21 cellular contexts compared by ENCODE assay signal in the genomic region with DNA sequence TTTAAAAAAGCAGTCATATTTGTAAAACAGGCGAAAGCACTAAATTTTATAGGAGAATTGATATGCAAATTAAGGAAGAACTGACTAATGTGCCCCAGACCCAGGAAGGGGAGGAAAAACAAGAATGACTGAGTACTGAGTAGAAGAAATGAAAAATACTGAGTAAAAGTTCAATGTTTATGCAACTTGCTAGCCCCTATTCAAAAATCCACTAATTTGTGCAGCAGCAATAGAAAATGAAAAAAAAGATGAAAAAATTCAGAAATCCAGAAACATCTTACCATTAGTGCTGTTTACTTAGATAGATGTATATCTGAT. TPM values are rescaled to one million over a fixed set of nuclear protein-coding genes. Genes with fewer than 3 reads are reported as not detected.
A peak's percentile ranks its signal among the peaks of the same experiment; 100 is the strongest.
DNase-seq lines count a peak whose midpoint lies in the region; ATAC-seq and TF ChIP-seq lines count a peak whose summit lies in the region.
"Had no signal": no experiment of that assay in that cellular context is flagged by ENCODE, and none has a peak within 500 bp of the region (broad histone marks: within the 10 kb centered on the region; RNA-seq: fewer than 3 reads in every experiment).

No MANE protein-coding gene starts in this region.

- DNase-seq in activated naive CD4-positive, alpha-beta T cell treated with anti-CD3 and anti-CD28 coated beads for 36 hours, result no peak
- no peak for DNase-seq in activated naive CD4-positive, alpha-beta T cell treated with anti-CD3 and anti-CD28 coated beads, Interleukin-2, amount 50 U/mL, for 16 hours
- DNase-seq in MM.1S, result no peak
- no peak for DNase-seq in adipocyte (ENCODE audit: low read depth)
- DNase-seq in osteoblast (ENCODE audit: insufficient read length, low spot score, missing footprints), result no peak
- no peak for DNase-seq in esophagus squamous epithelium (lab: John Stamatoyannopoulos, UW)
- DNase-seq in NCI-H146 treated with DMSO at 0.1 percent for 48 hours (lab: John Stamatoyannopoulos, UW; ENCODE audit: unreplicated experiment), result no peak
- DNase-seq: activated naive CD4-positive, alpha-beta T cell; dermis blood vessel endothelial cell; erythroblast; KBM-7; left ventricle myocardium superior; NCI-H1105; NCI-H748 treated with DMSO at 0.1 percent for 48 hours; PC-9; SJCRH30; spleen; thyroid gland had no signal

- H3K4me2 ChIP-seq in MM.1S (ENCODE audit: low read depth, low read length) (peak overlapping the region; percentile 24; the same call in 1 of the 2 replicates), osteoblast (ENCODE audit: insufficient read depth, low read length) (no peak overlapping the region)
- H3K4me2 ChIP-seq: PC-9 had no signal

- peaks cover 9% of the 10 kb centered on the region; the same call in 1 of the 2 replicates for H3F3A ChIP-seq in MM.1S (ENCODE audit: insufficient read depth, low read length)

- no peaks in the 10 kb centered on the region for H3K9me2 ChIP-seq in MM.1S (replicated peaks; ENCODE audit: insufficient read depth, low read length)

- CTCF ChIA-PET in activated naive CD4-positive, alpha-beta T cell treated with anti-CD3 and anti-CD28 coated beads for 36 hours (lab: Charles Lee), result interaction anchor here (0.6 to 1.8 kb wide), 3 partner anchors 17 to 179 kb away, joined by 3 to 5 read pairs (median 3); no protein-coding TSS in a partner anchor

- no peak for TF ChIP-seq POLR2A in esophagus squamous epithelium (IDR thresholded peaks at IDR 0.05)

- no peaks in the 10 kb centered on the region for H3K27me3 ChIP-seq in MM.1S (replicated peaks; ENCODE audit: insufficient read depth, low read length)
- no peaks in the 10 kb centered on the region for H3K27me3 ChIP-seq in adipocyte (replicated peaks; ENCODE audit: control insufficient read depth, insufficient read depth, low read length)
- H3K27me3 ChIP-seq in osteoblast (ENCODE audit: insufficient read depth, low read length), result no peaks in the 10 kb centered on the region
- H3K27me3 ChIP-seq in esophagus squamous epithelium, result no peaks in the 10 kb centered on the region
- H3K27me3 ChIP-seq: breast epithelium, SJCRH30, spleen, thyroid gland had no signal

- no peak overlapping the region for H2AFZ ChIP-seq in MM.1S (ENCODE audit: low read length)
- no peak overlapping the region for H2AFZ ChIP-seq in osteoblast (ENCODE audit: low read length)
- H2AFZ ChIP-seq: PC-9 had no signal

- H3K4me3 Mint-ChIP-seq in activated naive CD4-positive, alpha-beta T cell treated with anti-CD3 and anti-CD28 coated beads for 36 hours, result no peak overlapping the region

- H3K36me3 Mint-ChIP-seq in activated naive CD4-positive, alpha-beta T cell treated with anti-CD3 and anti-CD28 coated beads for 36 hours (ENCODE audit: low read depth), result peaks cover 18% of the 10 kb centered on the region

- H4K20me1 ChIP-seq in MM.1S (ENCODE audit: insufficient read depth, low read length), result no peaks in the 10 kb centered on the region
- peaks cover 24% of the 10 kb centered on the region for H4K20me1 ChIP-seq in osteoblast (ENCODE audit: insufficient read depth, low read length)

- no peak for TF ChIP-seq CTCF in MM.1S (IDR thresholded peaks at IDR 0.05; ENCODE audit: low read length)
- no peak for TF ChIP-seq CTCF in osteoblast (IDR thresholded peaks at IDR 0.05; ENCODE audit: extremely low read depth, low read depth, low read length)
- no peak for TF ChIP-seq CTCF in esophagus squamous epithelium (IDR thresholded peaks at IDR 0.05)

- intact Hi-C loops in activated naive CD4-positive, alpha-beta T cell treated with anti-CD3 and anti-CD28 coated beads for 36 hours (cut with micrococcal nuclease), result loop anchor here (1.0 to 10.0 kb wide), 4 partner anchors 36 to 1105 kb away; partner anchors contain the start of genes ANG and RNASE4
- intact Hi-C loops in esophagus squamous epithelium (cut with DNase I), result no loop called here

- peak overlapping the region; percentile 85 for H3K27ac Mint-ChIP-seq in activated naive CD4-positive, alpha-beta T cell treated with anti-CD3 and anti-CD28 coated beads for 36 hours

- H3K79me2 ChIP-seq in MM.1S (ENCODE audit: low read length) (peaks cover 88% of the 10 kb centered on the region), osteoblast (ENCODE audit: insufficient read depth, low read length) (peaks cover 96% of the 10 kb centered on the region)

- no peaks in the 10 kb centered on the region for H3K9me3 Mint-ChIP-seq in activated naive CD4-positive, alpha-beta T cell treated with anti-CD3 and anti-CD28 coated beads for 36 hours

- H3K36me3 ChIP-seq in MM.1S (replicated peaks; ENCODE audit: insufficient read depth, low read length) (no peaks in the 10 kb centered on the region), adipocyte (ENCODE audit: control insufficient read depth, insufficient read depth, low read length, severe bottlenecking) (peaks cover 4% of the 10 kb centered on the region), osteoblast (ENCODE audit: insufficient read depth, low read length) (peaks cover 4% of the 10 kb centered on the region), esophagus squamous epithelium (peaks cover 0 to 8% (median 0%) of the 10 kb centered on the region in 3 donors)
- H3K36me3 ChIP-seq: breast epithelium, prostate gland, thyroid gland had no signal

- ATAC-seq in GM18517 (IDR thresholded peaks at IDR 0.05; ENCODE audit: unreplicated experiment), result no peak

- no peaks in the 10 kb centered on the region for H3K9me3 ChIP-seq in MM.1S (replicated peaks; ENCODE audit: insufficient read depth, low read length)
- no peaks in the 10 kb centered on the region for H3K9me3 ChIP-seq in adipocyte (ENCODE audit: control insufficient read depth, low read length)
- H3K9me3 ChIP-seq in osteoblast (ENCODE audit: low read depth, low read length), result no peaks in the 10 kb centered on the region
- no peaks in the 10 kb centered on the region for H3K9me3 ChIP-seq in esophagus squamous epithelium
- H3K9me3 ChIP-seq: breast epithelium, prostate gland, SJCRH30, spleen, thyroid gland had no signal

- no peak overlapping the region for H3K9ac ChIP-seq in MM.1S (ENCODE audit: low read length)
- peak overlapping the region; percentile 9 for H3K9ac ChIP-seq in adipocyte (ENCODE audit: low read length)

- H3K4me3 ChIP-seq in MM.1S (ENCODE audit: low read length) (no peak overlapping the region), adipocyte (ENCODE audit: low read length) (no peak overlapping the region), osteoblast (ENCODE audit: insufficient read depth, low read length) (no peak overlapping the region), esophagus squamous epithelium (no peak overlapping the region)
- H3K4me3 ChIP-seq: breast epithelium, PC-9, prostate gland, SJCRH30, spleen, thyroid gland had no signal

- peak overlapping the region; percentile 46; the same call in 1 of the 2 replicates for H3K27ac ChIP-seq in MM.1S (ENCODE audit: low read length)
- peak overlapping the region; percentile 16 for H3K27ac ChIP-seq in osteoblast (ENCODE audit: low read depth, low read length)
- no peak overlapping the region for H3K27ac ChIP-seq in esophagus squamous epithelium
- H3K27ac ChIP-seq: breast epithelium, PC-9, prostate gland, SJCRH30, spleen, thyroid gland had no signal

- 73 to 86% methylated on average over 1 of the region's 1 CpG for WGBS in esophagus squamous epithelium, 2 donors

- peaks cover 8% of the 10 kb centered on the region for H3K4me1 ChIP-seq in MM.1S (ENCODE audit: low read length)
- peaks cover 17% of the 10 kb centered on the region for H3K4me1 ChIP-seq in adipocyte (ENCODE audit: control insufficient read depth, insufficient read depth, low read length)
- peaks cover 5% of the 10 kb centered on the region for H3K4me1 ChIP-seq in osteoblast (ENCODE audit: insufficient read depth, low read length)
- H3K4me1 ChIP-seq in esophagus squamous epithelium, result peaks cover 8 to 55% (median 18%) of the 10 kb centered on the region in 3 donors

- H3K27me3 Mint-ChIP-seq in activated naive CD4-positive, alpha-beta T cell treated with anti-CD3 and anti-CD28 coated beads for 36 hours (ENCODE audit: low read depth), result no peaks in the 10 kb centered on the region

- peaks cover 72% of the 10 kb centered on the region for H3K4me1 Mint-ChIP-seq in activated naive CD4-positive, alpha-beta T cell treated with anti-CD3 and anti-CD28 coated beads for 36 hours (ENCODE audit: low read depth)

RNA-seq across cellular contexts. Expression of gene CHD8, which starts 6.1 kb away (rescaled TPM):
- total RNA-seq in activated naive CD4-positive, alpha-beta T cell treated with anti-CD3 and anti-CD28 coated beads for 36 hours, result 10 to 100 TPM; 73.9 to 75.5 TPM
- total RNA-seq in osteoblast (55.4 and 66.3 TPM in 2 replicates), esophagus squamous epithelium (10 to 100 TPM; 43.8 to 51.9 (median 47.6) TPM)

RNA-seq across cellular contexts. Expression of gene RAB2B, which starts 26.9 kb away (rescaled TPM):
- total RNA-seq in activated naive CD4-positive, alpha-beta T cell treated with anti-CD3 and anti-CD28 coated beads for 36 hours, result 10 to 100 TPM; 20.5 to 21.4 TPM
- total RNA-seq in osteoblast (25.0 and 27.4 TPM in 2 replicates), esophagus squamous epithelium (10 to 100 TPM in 3 of 4 donors, 1 to 10 TPM in 1; 6.3 to 20.4 (median 11.4) TPM)

RNA-seq across cellular contexts. Expression of gene TOX4, which starts 27.1 kb away (rescaled TPM):
- 10 to 100 TPM; 57.4 to 58.6 TPM for total RNA-seq in activated naive CD4-positive, alpha-beta T cell treated with anti-CD3 and anti-CD28 coated beads for 36 hours
- total RNA-seq in osteoblast (37.6 and 46.3 TPM in 2 replicates), esophagus squamous epithelium (10 to 100 TPM; 36.2 to 51.3 (median 48.4) TPM)

Comparison
In these comparisons a context has a peak if more than half of its experiments do, and no peak if none do; other contexts are left out.
1. H3K27ac ChIP-seq: peak in MM.1S (single experiment) and osteoblast (single experiment); none in esophagus squamous epithelium (0 of 4).